In the genomic region with DNA sequence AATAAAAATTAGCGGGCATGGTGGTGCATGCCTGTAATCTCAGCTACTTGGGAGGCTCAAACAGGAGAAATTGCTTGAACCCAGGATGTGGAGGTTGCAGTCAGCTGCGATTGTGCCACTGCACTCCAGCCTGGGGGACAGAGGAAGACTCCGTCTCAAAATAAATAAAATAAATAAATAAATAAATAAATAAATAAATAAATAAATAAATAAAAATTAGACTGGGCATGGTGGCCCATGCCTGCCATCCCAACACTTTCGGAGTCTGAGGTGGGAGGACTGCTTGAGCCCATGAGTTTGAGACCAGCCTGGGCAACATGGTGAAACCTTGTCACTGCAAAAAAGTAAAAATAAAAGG, we compare ENCODE assay signal across 3 cellular contexts. TPM values are rescaled to one million over a fixed set of nuclear protein-coding genes. Genes with fewer than 3 reads are reported as not detected.
"Had no signal": no experiment of that assay in that cellular context is flagged by ENCODE, and none has a peak within 500 bp of the region (broad histone marks: within the 10 kb centered on the region; RNA-seq: fewer than 3 reads in every experiment).

No MANE protein-coding gene starts in this region.

RNA-seq across cellular contexts. Expression of a gene that starts 12.2 kb away (rescaled TPM):
- total RNA-seq: ascending aorta, frontal cortex, temporal lobe had no signal
